Comparison of ENCODE assay signal across 25 cellular contexts in the genomic region with DNA sequence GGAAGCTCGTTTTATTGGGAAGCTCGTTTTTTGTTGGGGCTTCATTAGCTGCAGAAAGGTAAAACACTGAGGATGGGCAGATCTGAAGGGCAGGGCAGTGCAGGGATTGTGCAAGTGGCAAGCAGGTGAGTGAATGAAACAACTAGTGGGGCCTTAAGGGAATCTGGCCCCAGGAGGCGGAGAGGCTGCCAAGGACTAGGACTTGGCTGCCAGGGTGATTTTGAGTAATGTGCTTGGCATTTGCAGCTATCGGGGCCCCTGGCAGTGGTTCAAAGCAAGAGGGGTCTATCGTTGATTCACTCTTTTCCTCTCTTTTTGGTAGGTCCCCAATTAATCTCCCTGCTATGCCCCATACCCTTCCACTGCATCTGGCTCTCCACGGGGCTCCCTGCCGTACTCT. TPM values are rescaled to one million over a fixed set of nuclear protein-coding genes. Genes with fewer than 3 reads are reported as not detected.
"Had no signal": no experiment of that assay in that cellular context is flagged by ENCODE, and none has a peak within 500 bp of the region (broad histone marks: within the 10 kb centered on the region; RNA-seq: fewer than 3 reads in every experiment).

No MANE protein-coding gene starts in this region.

- H3K4me3 Mint-ChIP-seq: activated CD4-positive, alpha-beta memory T cell treated with anti-CD3 and anti-CD28 coated beads for 36 hours; activated naive CD8-positive, alpha-beta T cell treated with anti-CD3 and anti-CD28 coated beads for 36 hours; central memory CD8-positive, alpha-beta T cell; natural killer cell; stimulated activated naive CD8-positive, alpha-beta T cell treated with anti-CD3 and anti-CD28 coated beads, Interleukin-15, Interleukin-2, amounts not matched to agents 100 ng/mL and 50 ng/mL, for 24 hours had no signal

- H3K9me3 ChIP-seq: breast epithelium, esophagus squamous epithelium, ovary, prostate gland, thyroid gland, upper lobe of right lung had no signal

- H3K36me3 Mint-ChIP-seq: activated naive CD8-positive, alpha-beta T cell treated with anti-CD3 and anti-CD28 coated beads for 36 hours had no signal

- H3K4me3 ChIP-seq: breast epithelium, dorsolateral prefrontal cortex, esophagus squamous epithelium, heart right ventricle, ovary, prostate gland, thyroid gland, upper lobe of right lung had no signal

- ATAC-seq: left lobe of liver, natural killer cell, upper lobe of right lung had no signal

- H3K27ac ChIP-seq: dorsolateral prefrontal cortex, esophagus squamous epithelium, heart right ventricle, ovary, prostate gland, thyroid gland, upper lobe of right lung had no signal

- H3K27me3 ChIP-seq: breast epithelium, esophagus squamous epithelium, heart right ventricle, ovary, thyroid gland, upper lobe of right lung had no signal

- H3K36me3 ChIP-seq: breast epithelium, esophagus squamous epithelium, heart right ventricle, ovary, prostate gland, thyroid gland, upper lobe of right lung had no signal

- H3K27ac Mint-ChIP-seq: activated CD4-positive, alpha-beta memory T cell treated with anti-CD3 and anti-CD28 coated beads for 36 hours; activated naive CD8-positive, alpha-beta T cell treated with anti-CD3 and anti-CD28 coated beads for 36 hours; natural killer cell; stimulated activated naive CD8-positive, alpha-beta T cell treated with anti-CD3 and anti-CD28 coated beads, Interleukin-15, Interleukin-2, amounts not matched to agents 100 ng/mL and 50 ng/mL, for 24 hours had no signal

- H3K4me1 ChIP-seq: prostate gland, thyroid gland had no signal

- DNase-seq: activated CD4-positive, alpha-beta memory T cell treated with anti-CD3 and anti-CD28 coated beads for 36 hours; activated CD4-positive, alpha-beta T cell treated with anti-CD3 and anti-CD28 coated beads for 48 hours; activated naive CD4-positive, alpha-beta T cell treated with Interleukin-2 at 50 U/mL for 16 hours; activated naive CD8-positive, alpha-beta T cell treated with anti-CD3 and anti-CD28 coated beads for 36 hours; activated T-cell treated with anti-CD3 and anti-CD28 coated beads, Interleukin-2, amount 50 U/mL, for 48 hours; dorsolateral prefrontal cortex; esophagus squamous epithelium; heart right ventricle; kidney; midbrain; natural killer cell; ovary; stimulated activated CD4-positive, alpha-beta T cell treated with anti-CD3 and anti-CD28 coated beads, Interleukin-12 subunit alpha, Interleukin-12 subunit beta, amount 100 ng/mL, for 4 hours; substantia nigra; thyroid gland; upper lobe of right lung had no signal

RNA-seq across cellular contexts. Expression of a gene that starts 11.5 kb away (rescaled TPM):
- total RNA-seq: activated CD4-positive, alpha-beta memory T cell treated with anti-CD3 and anti-CD28 coated beads for 36 hours; activated naive CD8-positive, alpha-beta T cell treated with anti-CD3 and anti-CD28 coated beads for 36 hours; astrocyte; dorsolateral prefrontal cortex; esophagus squamous epithelium; kidney; left lobe of liver; lung microvascular endothelial cell; natural killer cell; ovary; prostate gland; skeletal muscle tissue; T-helper 2 cell treated with Interferon-gamma antibody and Interleukin-4, amounts not matched to agents 100 ng/mL and 5 ng/mL, for 36 hours; thyroid gland; upper lobe of right lung had no signal
- polyA plus RNA-seq: heart right ventricle, ovary had no signal
